Comparison of ENCODE assay signal across 1 cellular context in genomic region chr11:44938066-44938691, GRCh38.
TF ChIP-seq lines count a peak whose summit lies in the region.

No MANE protein-coding gene starts in this region.

TF ChIP-seq in WTC11, 78 proteins besides CTCF, POLR2A, EP300 and RAD21 (continued from another document):
- TF ChIP-seq, protein P1, sequence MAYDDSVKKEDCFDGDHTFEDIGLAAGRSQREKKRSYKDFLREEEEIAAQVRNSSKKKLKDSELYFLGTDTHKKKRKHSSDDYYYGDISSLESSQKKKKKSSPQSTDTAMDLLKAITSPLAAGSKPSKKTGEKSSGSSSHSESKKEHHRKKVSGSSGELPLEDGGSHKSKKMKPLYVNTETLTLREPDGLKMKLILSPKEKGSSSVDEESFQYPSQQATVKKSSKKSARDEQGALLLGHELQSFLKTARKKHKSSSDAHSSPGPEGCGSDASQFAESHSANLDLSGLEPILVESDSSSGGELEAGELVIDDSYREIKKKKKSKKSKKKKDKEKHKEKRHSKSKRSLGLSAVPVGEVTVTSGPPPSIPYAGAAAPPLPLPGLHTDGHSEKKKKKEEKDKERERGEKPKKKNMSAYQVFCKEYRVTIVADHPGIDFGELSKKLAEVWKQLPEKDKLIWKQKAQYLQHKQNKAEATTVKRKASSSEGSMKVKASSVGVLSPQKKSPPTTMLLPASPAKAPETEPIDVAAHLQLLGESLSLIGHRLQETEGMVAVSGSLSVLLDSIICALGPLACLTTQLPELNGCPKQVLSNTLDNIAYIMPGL (CRISPR knock-in tag; IDR thresholded peaks at IDR 0.05) = no peak; the same call in 1 of the 2 replicates
